Comparison of ENCODE assay signal across 1 cellular context in the genomic region with DNA sequence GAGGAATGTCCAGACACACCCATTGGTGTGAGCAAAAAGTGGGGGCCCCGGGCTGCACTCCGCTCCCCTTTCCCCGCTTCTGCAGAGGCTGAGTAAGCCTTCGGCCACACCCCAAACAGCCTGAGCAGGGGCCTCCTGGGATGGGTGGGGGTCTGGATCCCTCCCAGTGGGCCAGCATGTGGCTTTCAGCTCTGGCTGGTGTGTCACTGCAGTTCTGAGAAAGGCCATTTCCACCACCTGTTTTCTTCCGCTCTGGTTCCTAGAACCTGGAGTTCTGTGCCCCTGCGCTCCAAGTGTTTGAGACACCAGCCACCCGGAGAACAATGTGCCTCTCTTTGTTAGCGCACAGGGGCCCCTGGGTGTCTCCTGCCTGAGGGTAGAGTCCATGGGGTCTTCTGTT.
TF ChIP-seq lines count a peak whose summit lies in the region.

No MANE protein-coding gene starts in this region.

TF ChIP-seq in WTC11, 78 proteins besides CTCF, POLR2A, EP300 and RAD21 (continued from another document):
- TF ChIP-seq, protein P1, sequence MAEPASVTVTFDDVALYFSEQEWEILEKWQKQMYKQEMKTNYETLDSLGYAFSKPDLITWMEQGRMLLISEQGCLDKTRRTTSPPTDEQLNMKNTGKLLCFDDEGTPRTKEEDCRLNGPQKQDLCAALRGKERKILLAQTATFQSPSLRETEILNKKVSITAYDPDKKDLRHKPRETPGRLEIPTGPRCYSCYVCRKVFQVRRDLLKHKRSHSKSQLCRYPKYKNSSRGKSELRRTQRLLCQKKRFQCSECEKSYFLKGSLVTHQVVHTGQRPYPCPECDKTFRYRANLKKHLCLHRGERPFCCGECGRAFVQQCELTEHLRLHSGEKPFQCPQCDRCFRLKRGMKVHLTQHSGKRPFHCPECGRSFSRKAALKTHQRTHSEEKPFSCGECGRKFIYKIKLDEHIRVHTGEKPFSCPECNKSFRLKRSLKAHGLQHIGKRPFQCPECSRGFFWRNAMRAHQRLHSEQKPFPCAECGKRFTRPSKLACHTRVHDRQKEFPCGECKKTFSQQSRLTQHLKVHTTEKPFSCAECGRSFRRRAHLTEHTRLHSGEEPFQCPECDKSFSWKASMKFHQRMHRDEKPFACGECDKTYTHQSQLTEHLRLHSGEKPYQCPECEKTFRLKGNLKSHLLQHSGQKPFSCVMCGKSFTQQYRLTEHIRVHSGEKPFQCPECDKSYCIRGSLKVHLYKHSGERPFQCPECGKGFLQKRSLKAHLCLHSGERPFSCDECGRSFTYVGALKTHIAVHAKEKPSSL (CRISPR knock-in tag; conservative IDR thresholded peaks at IDR 0.05): no peak
- TF ChIP-seq PRRX2 (CRISPR knock-in tag; IDR thresholded peaks at IDR 0.05): no peak
- TF ChIP-seq, protein P2, sequence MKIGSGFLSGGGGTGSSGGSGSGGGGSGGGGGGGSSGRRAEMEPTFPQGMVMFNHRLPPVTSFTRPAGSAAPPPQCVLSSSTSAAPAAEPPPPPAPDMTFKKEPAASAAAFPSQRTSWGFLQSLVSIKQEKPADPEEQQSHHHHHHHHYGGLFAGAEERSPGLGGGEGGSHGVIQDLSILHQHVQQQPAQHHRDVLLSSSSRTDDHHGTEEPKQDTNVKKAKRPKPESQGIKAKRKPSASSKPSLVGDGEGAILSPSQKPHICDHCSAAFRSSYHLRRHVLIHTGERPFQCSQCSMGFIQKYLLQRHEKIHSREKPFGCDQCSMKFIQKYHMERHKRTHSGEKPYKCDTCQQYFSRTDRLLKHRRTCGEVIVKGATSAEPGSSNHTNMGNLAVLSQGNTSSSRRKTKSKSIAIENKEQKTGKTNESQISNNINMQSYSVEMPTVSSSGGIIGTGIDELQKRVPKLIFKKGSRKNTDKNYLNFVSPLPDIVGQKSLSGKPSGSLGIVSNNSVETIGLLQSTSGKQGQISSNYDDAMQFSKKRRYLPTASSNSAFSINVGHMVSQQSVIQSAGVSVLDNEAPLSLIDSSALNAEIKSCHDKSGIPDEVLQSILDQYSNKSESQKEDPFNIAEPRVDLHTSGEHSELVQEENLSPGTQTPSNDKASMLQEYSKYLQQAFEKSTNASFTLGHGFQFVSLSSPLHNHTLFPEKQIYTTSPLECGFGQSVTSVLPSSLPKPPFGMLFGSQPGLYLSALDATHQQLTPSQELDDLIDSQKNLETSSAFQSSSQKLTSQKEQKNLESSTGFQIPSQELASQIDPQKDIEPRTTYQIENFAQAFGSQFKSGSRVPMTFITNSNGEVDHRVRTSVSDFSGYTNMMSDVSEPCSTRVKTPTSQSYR (CRISPR knock-in tag; IDR thresholded peaks at IDR 0.05): no peak
- TF ChIP-seq OVOL2 (CRISPR knock-in tag; IDR thresholded peaks at IDR 0.05; ENCODE audit: borderline replicate concordance): no peak
- TF ChIP-seq, protein P3, sequence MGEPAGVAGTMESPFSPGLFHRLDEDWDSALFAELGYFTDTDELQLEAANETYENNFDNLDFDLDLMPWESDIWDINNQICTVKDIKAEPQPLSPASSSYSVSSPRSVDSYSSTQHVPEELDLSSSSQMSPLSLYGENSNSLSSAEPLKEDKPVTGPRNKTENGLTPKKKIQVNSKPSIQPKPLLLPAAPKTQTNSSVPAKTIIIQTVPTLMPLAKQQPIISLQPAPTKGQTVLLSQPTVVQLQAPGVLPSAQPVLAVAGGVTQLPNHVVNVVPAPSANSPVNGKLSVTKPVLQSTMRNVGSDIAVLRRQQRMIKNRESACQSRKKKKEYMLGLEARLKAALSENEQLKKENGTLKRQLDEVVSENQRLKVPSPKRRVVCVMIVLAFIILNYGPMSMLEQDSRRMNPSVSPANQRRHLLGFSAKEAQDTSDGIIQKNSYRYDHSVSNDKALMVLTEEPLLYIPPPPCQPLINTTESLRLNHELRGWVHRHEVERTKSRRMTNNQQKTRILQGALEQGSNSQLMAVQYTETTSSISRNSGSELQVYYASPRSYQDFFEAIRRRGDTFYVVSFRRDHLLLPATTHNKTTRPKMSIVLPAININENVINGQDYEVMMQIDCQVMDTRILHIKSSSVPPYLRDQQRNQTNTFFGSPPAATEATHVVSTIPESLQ (CRISPR knock-in tag; IDR thresholded peaks at IDR 0.05): no peak
- no peak for TF ChIP-seq NR3C1 (CRISPR knock-in tag; conservative IDR thresholded peaks at IDR 0.05; ENCODE audit: low read depth)
- no peak for TF ChIP-seq FOXK1 (CRISPR knock-in tag; IDR thresholded peaks at IDR 0.05)
- no peak for TF ChIP-seq TEAD1 (CRISPR knock-in tag; IDR thresholded peaks at IDR 0.05)
- no peak for TF ChIP-seq RELA (CRISPR knock-in tag; IDR thresholded peaks at IDR 0.05; ENCODE audit: borderline replicate concordance)
